16 cellular contexts compared by ENCODE assay signal in genomic region chr9:94212531-94212930, GRCh38. TPM values are rescaled to one million over a fixed set of nuclear protein-coding genes. Genes with fewer than 3 reads are reported as not detected.
DNase-seq lines count a peak whose midpoint lies in the region; ATAC-seq, FAIRE-seq and TF ChIP-seq lines count a peak whose summit lies in the region.
"Had no signal": no experiment of that assay in that cellular context is flagged by ENCODE, and none has a peak within 500 bp of the region (broad histone marks: within the 10 kb centered on the region; RNA-seq: fewer than 3 reads in every experiment).

No MANE protein-coding gene starts in this region.

- no peak overlapping the region for H2AK5ac ChIP-seq in H1 (ENCODE audit: low read depth, low read length)

- H4K20me1 ChIP-seq in Karpas-422 (ENCODE audit: insufficient read depth, low read depth, low read length) (no peaks in the 10 kb centered on the region), H1 (replicated peaks in 1 of 2; ENCODE audit: control insufficient read depth in 1 of 2, insufficient read depth in 2 of 2, low read length in 2 of 2) (no peaks in the 10 kb centered on the region)

- no peaks in the 10 kb centered on the region for H3K79me2 ChIP-seq in Karpas-422 (ENCODE audit: low read length)
- H3K79me2 ChIP-seq in H1 (ENCODE audit: control insufficient read depth in 1 of 2, insufficient read depth in 2 of 2, low read length in 2 of 2): no peaks in the 10 kb centered on the region

- TF ChIP-seq CTCF in H1 (IDR thresholded peaks at IDR 0.05; ENCODE audit: control extremely low read depth in 1 of 3, insufficient read depth in 1 of 3, low read depth in 1 of 3, low read length in 3 of 3): no peak

- no peak overlapping the region for H3K23ac ChIP-seq in H1 (ENCODE audit: insufficient read length)

- H2BK15ac ChIP-seq in H1 (ENCODE audit: low read length): no peak overlapping the region

- H3K9me3 ChIP-seq in Karpas-422 (ENCODE audit: low read length) (no peaks in the 10 kb centered on the region), H1 (ENCODE audit: insufficient read depth in 2 of 2, low read depth in 1 of 2, low read length in 1 of 2) (peaks cover 7 to 10% of the 10 kb centered on the region in 2 experiments; a peak in 3 of 4 replicates)
- H3K9me3 ChIP-seq: SJSA1 had no signal

- H3K4me1 ChIP-seq in Karpas-422 (ENCODE audit: low read length) (peaks cover 4% of the 10 kb centered on the region), H1 (replicated peaks in 1 of 4; ENCODE audit: control insufficient read depth in 3 of 4, insufficient read depth in 4 of 4, low read length in 3 of 4) (peaks cover 0 to 10% (median 4%) of the 10 kb centered on the region in 4 experiments; a peak in 5 of 7 replicates)
- H3K4me1 ChIP-seq: SJSA1 had no signal

- H2BK5ac ChIP-seq in H1 (ENCODE audit: low read depth, low read length): 0 out of 2 replicates have a peak overlapping the region, but pooled peaks have one; percentile 40

- POLR2A ChIA-PET in H1 (lab: Charles Lee; ENCODE audit: partially characterized antibody): interaction anchor here (0.5 to 3.1 kb wide), 15 partner anchors 31 to 249 kb away, joined by 3 to 16 read pairs (median 3); partner anchors contain the start of gene PTPDC1
- POLR2A ChIA-PET in naive thymus-derived CD8-positive, alpha-beta T cell (lab: Charles Lee): no interaction called here

- H2BK120ac ChIP-seq in H1 (replicated peaks; ENCODE audit: low read depth, low read length): no peak overlapping the region

- H3K36me3 ChIP-seq in Karpas-422 (ENCODE audit: insufficient read depth, low read length): no peaks in the 10 kb centered on the region
- H3K36me3 ChIP-seq in H1 (ENCODE audit: control insufficient read depth in 2 of 4, insufficient read depth in 4 of 4, low read length in 3 of 4): no peaks in the 10 kb centered on the region
- H3K36me3 ChIP-seq: SJSA1 had no signal

- 17% methylated on average over 5 of the region's 5 CpGs; no CpG with 5 or more reads in 1 of the 2 experiments for WGBS in H1 (ENCODE audit: extremely low coverage in 1 of 2, insufficient coverage in 1 of 2, insufficient read length in 1 of 2, insufficient replicate concordance in 2 of 2, low coverage in 1 of 2, low lambda C conversion rate in 2 of 2, missing lambda C conversion rate in 1 of 2), 2 experiments

- no peaks in the 10 kb centered on the region for H3K23me2 ChIP-seq in H1 (ENCODE audit: low read depth, low read length)

- ATAC-seq in stimulated activated naive B cell treated with anti-CD40 and anti-IgM and Interleukin-4, amounts not matched to agents 10 μg/mL and 1 μg/mL and 100 μg/mL, for 72 hours (replicated peaks): no peak
- no peak for ATAC-seq in naive thymus-derived CD8-positive, alpha-beta T cell
- ATAC-seq: Right ventricle myocardium inferior had no signal

- H3K4ac ChIP-seq in H1 (replicated peaks; ENCODE audit: insufficient read length, low read depth, low read length): no peak overlapping the region

- H3K4me3 ChIP-seq in Karpas-422 (ENCODE audit: low read length): no peak overlapping the region
- no peak overlapping the region; a peak in 1 of 8 replicates for H3K4me3 ChIP-seq in H1 (ENCODE audit: extremely low read depth in 1 of 4, insufficient read depth in 2 of 4, low read depth in 3 of 4, low read length in 4 of 4)
- H3K4me3 ChIP-seq: SJSA1 had no signal

- H3K9me2 ChIP-seq in Karpas-422 (replicated peaks; ENCODE audit: insufficient read depth, low read length): no peaks in the 10 kb centered on the region

- peaks cover 2 to 6% of the 10 kb centered on the region in 2 donors for H3K4me1 Mint-ChIP-seq in stimulated activated naive B cell treated with anti-CD40 and anti-IgM and Interleukin-4, amounts not matched to agents 10 μg/mL and 1 μg/mL and 100 μg/mL, for 72 hours
- H3K4me1 Mint-ChIP-seq in naive thymus-derived CD8-positive, alpha-beta T cell: peaks cover 3 to 6% (median 4%) of the 10 kb centered on the region in 4 donors

- CTCF ChIA-PET in H1 (lab: Charles Lee; ENCODE audit: partially characterized antibody): interaction anchor here (0.7 to 8.0 kb wide), 30 partner anchors 16 to 531 kb away, joined by 3 to 156 read pairs (median 7); no protein-coding TSS in a partner anchor

- no peak for TF ChIP-seq RAD21 in H1 (IDR thresholded peaks at IDR 0.05 in 1 of 2, conservative IDR thresholded peaks at IDR 0.05 in 1 of 2; ENCODE audit: low read depth in 2 of 2, low read length in 2 of 2)

- DNase-seq in Karpas-422 (peak; percentile 36), H1 (ENCODE audit: low read depth in 1 of 2, low spot score in 2 of 2) (peak; percentile 23 to 59), iPS-NIHi7 (ENCODE audit: extremely low spot score) (peak; percentile 35), mucosa of gallbladder (ENCODE audit: low spot score) (no peak), NCI-H2171 (lab: John Stamatoyannopoulos, UW) (no peak)
- no peak for DNase-seq in stimulated activated naive B cell treated with anti-CD40 and anti-IgM and Interleukin-4, amounts not matched to agents 10 μg/mL and 1 μg/mL and 100 μg/mL, for 72 hours
- DNase-seq in naive thymus-derived CD8-positive, alpha-beta T cell: no peak
- DNase-seq: CD4-positive, CD25-positive, alpha-beta regulatory T cell; DMS79; NCI-H1048; NCI-H1436; NCI-H1930; NCI-H510A treated with DMSO at 0.1 percent for 48 hours; NCI-H748 treated with DMSO at 0.1 percent for 48 hours had no signal

- FAIRE-seq in H1 (lab: Jason Lieb, UNC): no peak

- no peak overlapping the region for H2AFZ ChIP-seq in Karpas-422 (ENCODE audit: low read length)
- H2AFZ ChIP-seq in H1 (ENCODE audit: low read length): peak overlapping the region; percentile 6

- H2BK20ac ChIP-seq in H1 (ENCODE audit: low read length): peak overlapping the region; percentile 91; the same call in 1 of the 2 replicates

- peak overlapping the region; percentile 71; the same call in 1 of the 2 replicates for H2BK12ac ChIP-seq in H1 (ENCODE audit: low read depth, low read length)

- no peak overlapping the region for H3K14ac ChIP-seq in H1 (ENCODE audit: insufficient read length)

- no peak overlapping the region for H4K5ac ChIP-seq in H1 (ENCODE audit: insufficient read length, low read depth, low read length)

- peak overlapping the region; percentile 48 for H4K91ac ChIP-seq in H1 (replicated peaks; ENCODE audit: insufficient read length, low read length)

- no peak for TF ChIP-seq POLR2A in H1 (IDR thresholded peaks at IDR 0.05; ENCODE audit: control extremely low read depth in 1 of 2, low read depth in 2 of 2, low read length in 2 of 2)

- H3K4me2 ChIP-seq in Karpas-422 (ENCODE audit: low read depth, low read length, poor library complexity, severe bottlenecking): no peak overlapping the region
- peak overlapping the region; percentile 50 to 57 for H3K4me2 ChIP-seq in H1 (ENCODE audit: insufficient read depth in 1 of 2, low read depth in 2 of 2, low read length in 2 of 2)

- H3K27ac ChIP-seq in Karpas-422 (ENCODE audit: low read length) (no peak overlapping the region), H1 (ENCODE audit: low read depth, low read length) (no peak overlapping the region)
- H3K27ac ChIP-seq: SJSA1 had no signal

- no peaks in the 10 kb centered on the region for H3K79me1 ChIP-seq in H1 (ENCODE audit: low read depth, low read length)

- no peak overlapping the region for H3K56ac ChIP-seq in H1 (replicated peaks; ENCODE audit: insufficient read length, low read depth, low read length)

- H4K8ac ChIP-seq in H1 (ENCODE audit: extremely low read depth, insufficient read depth, low read length): no peak overlapping the region

- peak in 1 of 2 experiments; percentile 32; a peak in 1 of 3 replicates for TF ChIP-seq EP300 in H1 (IDR thresholded peaks at IDR 0.05; ENCODE audit: borderline replicate concordance in 1 of 2, low read depth in 2 of 2, low read length in 2 of 2)

- H3K9me3 Mint-ChIP-seq in stimulated activated naive B cell treated with anti-CD40 and anti-IgM and Interleukin-4, amounts not matched to agents 10 μg/mL and 1 μg/mL and 100 μg/mL, for 72 hours: no peaks in the 10 kb centered on the region
- H3K9me3 Mint-ChIP-seq in naive thymus-derived CD8-positive, alpha-beta T cell: no peaks in the 10 kb centered on the region
- H3K9me3 Mint-ChIP-seq: CD4-positive, CD25-positive, alpha-beta regulatory T cell had no signal

- H3K27ac Mint-ChIP-seq in stimulated activated naive B cell treated with anti-CD40 and anti-IgM and Interleukin-4, amounts not matched to agents 10 μg/mL and 1 μg/mL and 100 μg/mL, for 72 hours: peak overlapping the region; percentile 37
- H3K27ac Mint-ChIP-seq in naive thymus-derived CD8-positive, alpha-beta T cell: no peak overlapping the region
- H3K27ac Mint-ChIP-seq: CD4-positive, CD25-positive, alpha-beta regulatory T cell had no signal

- H3K27me3 Mint-ChIP-seq in stimulated activated naive B cell treated with anti-CD40 and anti-IgM and Interleukin-4, amounts not matched to agents 10 μg/mL and 1 μg/mL and 100 μg/mL, for 72 hours: peaks cover 3 to 25% of the 10 kb centered on the region in 2 donors
- peaks cover 5 to 21% (median 13%) of the 10 kb centered on the region in 5 donors for H3K27me3 Mint-ChIP-seq in naive thymus-derived CD8-positive, alpha-beta T cell

- H3K36me3 Mint-ChIP-seq in stimulated activated naive B cell treated with anti-CD40 and anti-IgM and Interleukin-4, amounts not matched to agents 10 μg/mL and 1 μg/mL and 100 μg/mL, for 72 hours: no peaks in the 10 kb centered on the region
- H3K36me3 Mint-ChIP-seq in naive thymus-derived CD8-positive, alpha-beta T cell: no peaks in the 10 kb centered on the region
- H3K36me3 Mint-ChIP-seq: CD4-positive, CD25-positive, alpha-beta regulatory T cell had no signal

- H3K4me3 Mint-ChIP-seq in stimulated activated naive B cell treated with anti-CD40 and anti-IgM and Interleukin-4, amounts not matched to agents 10 μg/mL and 1 μg/mL and 100 μg/mL, for 72 hours: no peak overlapping the region
- no peak overlapping the region for H3K4me3 Mint-ChIP-seq in naive thymus-derived CD8-positive, alpha-beta T cell
- H3K4me3 Mint-ChIP-seq: CD4-positive, CD25-positive, alpha-beta regulatory T cell had no signal

- no peak overlapping the region for H3K9ac ChIP-seq in Karpas-422 (ENCODE audit: low read length)
- no peak overlapping the region for H3K9ac ChIP-seq in H1 (replicated peaks in 1 of 4; ENCODE audit: extremely low read depth in 1 of 4, low read depth in 3 of 4, low read length in 3 of 4)

- H3K27me3 ChIP-seq in Karpas-422 (ENCODE audit: low read length) (no peaks in the 10 kb centered on the region), H1 (replicated peaks in 1 of 4; ENCODE audit: control insufficient read depth in 3 of 4, extremely low read depth in 1 of 4, insufficient read depth in 3 of 4, low read length in 3 of 4) (no peaks in the 10 kb centered on the region)
- H3K27me3 ChIP-seq: SJSA1 had no signal

- peak overlapping the region; percentile 79 for H3K18ac ChIP-seq in H1 (ENCODE audit: extremely low read depth, low read length)

RNA-seq across cellular contexts. Expression of gene ZNF169, which starts 46.6 kb away (rescaled TPM):
- 15.5 and 37.8 TPM in 2 replicates for total RNA-seq in Karpas-422 (2014; rRNA removed; shearing (Covaris generic); ENCODE audit: low replicate concordance)
- total RNA-seq in H1 (2021; fragmentation: NEBNext Ultra II Directional; extraction: Animal tissue kit (Norgen Biotek cat#: 25700)): 5.2 and 7.0 TPM in 2 replicates
- 6.7 and 9.0 TPM in 2 replicates for polyA plus RNA-seq in H1 (2011; rRNA removed)
- 11.8 TPM for polyA plus RNA-seq in H1 (2011; cell fraction: cytosol; rRNA removed)
- 13.6 TPM for polyA plus RNA-seq in H1 (2011; cell fraction: nucleus; rRNA removed)
- 4.7 to 7.5 TPM (median 6.3 TPM) in 4 replicates for polyA plus RNA-seq in H1 (2012, experiment 1 of 2)
- 1.5 TPM for polyA plus RNA-seq in H1 (2012, experiment 2 of 2)
- 4.1 TPM for polyA plus RNA-seq in H1 (2013, experiment 1 of 2)
- polyA plus RNA-seq in H1 (2013, experiment 2 of 2): 3.6 TPM
- polyA minus RNA-seq in H1 (2011; rRNA and poly(A)+ RNA removed): 16.0 and 20.4 TPM in 2 replicates
- 4.5 TPM for polyA minus RNA-seq in H1 (2011; cell fraction: cytosol; rRNA and poly(A)+ RNA removed)
- 14.0 TPM for polyA minus RNA-seq in H1 (2011; cell fraction: nucleus; rRNA and poly(A)+ RNA removed)
- total RNA-seq in naive thymus-derived CD8-positive, alpha-beta T cell: 10 to 100 TPM; 21.8 TPM
- polyA plus RNA-seq in naive thymus-derived CD8-positive, alpha-beta T cell: 1 to 10 TPM; 2.2 to 3.7 (median 3.2) TPM
- 6.0 TPM for total RNA-seq in mucosa of gallbladder

Comparison
In these comparisons a context has a peak if more than half of its experiments do, and no peak if none do; other contexts are left out.
1. DNase-seq: peak in Karpas-422 (single experiment), H1 (2 of 2) and iPS-NIHi7 (single experiment); none in stimulated activated naive B cell treated with anti-CD40 and anti-IgM and Interleukin-4, amounts not matched to agents 10 μg/mL and 1 μg/mL and 100 μg/mL, for 72 hours (single experiment), naive thymus-derived CD8-positive, alpha-beta T cell (0 of 10), mucosa of gallbladder (single experiment) and NCI-H2171 (single experiment).